14 cellular contexts compared by ENCODE assay signal in the genomic region with DNA sequence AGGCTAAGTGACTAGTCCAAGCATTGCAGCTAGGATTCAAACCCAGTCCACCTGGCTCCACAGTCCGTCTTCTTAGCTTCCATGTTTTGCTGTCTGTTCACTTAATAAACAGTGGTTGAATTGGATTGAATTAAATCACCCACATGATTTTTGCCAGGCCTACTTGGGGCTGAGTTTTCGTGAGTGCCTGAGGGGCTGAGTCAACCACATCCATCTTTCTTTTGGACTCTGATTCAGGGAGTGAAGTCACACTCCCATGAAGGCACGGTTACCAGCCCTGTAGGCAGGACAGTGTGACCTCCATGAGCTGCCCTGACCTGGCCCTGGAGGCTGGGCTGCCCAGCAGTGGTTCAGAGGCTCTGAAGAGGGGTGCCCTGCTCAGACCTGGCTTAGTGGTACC.
DNase-seq lines count a peak whose midpoint lies in the region; TF ChIP-seq lines count a peak whose summit lies in the region.
"Had no signal": no experiment of that assay in that cellular context is flagged by ENCODE, and none has a peak within 500 bp of the region (broad histone marks: within the 10 kb centered on the region; RNA-seq: fewer than 3 reads in every experiment).

No MANE protein-coding gene starts in this region.

- no peaks in the 10 kb centered on the region for H3K36me3 Mint-ChIP-seq in Calu3 (ENCODE audit: insufficient read depth, unreplicated experiment)

- no peak overlapping the region for H2AFZ ChIP-seq in fibroblast of lung (ENCODE audit: low read length)

- H4K20me1 ChIP-seq in fibroblast of lung (ENCODE audit: control insufficient read depth, extremely low read depth, insufficient read depth, low read length) = no peaks in the 10 kb centered on the region

- no peaks in the 10 kb centered on the region for H3K27me3 ChIP-seq in fibroblast of lung (ENCODE audit: control insufficient read depth, insufficient read depth, low read length)
- H3K27me3 ChIP-seq: breast epithelium had no signal

- H3K9me3 Mint-ChIP-seq in Calu3 (ENCODE audit: low read depth, unreplicated experiment) = no peaks in the 10 kb centered on the region
- H3K9me3 Mint-ChIP-seq: stimulated activated naive CD8-positive, alpha-beta T cell treated with anti-CD3 and anti-CD28 coated beads, Interleukin-15, amount 100 ng/mL, for 72 hours had no signal

- H3K4me3 ChIP-seq in fibroblast of lung (replicated peaks in 1 of 4; ENCODE audit: control extremely low read depth in 1 of 4, insufficient read depth in 1 of 4, low read depth in 3 of 4, low read length in 4 of 4) = no peak overlapping the region
- no peak overlapping the region for H3K4me3 ChIP-seq in skeletal muscle cell (ENCODE audit: low read depth, low read length)
- H3K4me3 ChIP-seq: breast epithelium had no signal

- H3K36me3 ChIP-seq in fibroblast of lung (ENCODE audit: control insufficient read depth, insufficient read depth, low read length) = no peaks in the 10 kb centered on the region
- H3K36me3 ChIP-seq: breast epithelium had no signal

- H3K9me3 ChIP-seq in fibroblast of lung (ENCODE audit: control insufficient read depth, insufficient read depth, low read depth, low read length) = no peaks in the 10 kb centered on the region
- H3K9me3 ChIP-seq: breast epithelium had no signal

- no peaks in the 10 kb centered on the region for H3K79me2 ChIP-seq in fibroblast of lung (ENCODE audit: control insufficient read depth, insufficient read depth, low read length)

- no TSS peak for BruUV-seq in Calu3 (replicated peaks; lab: Mats Ljungman, UMichigan)

- H3K4me2 ChIP-seq in fibroblast of lung (ENCODE audit: extremely low read depth, insufficient read depth, low read length) = no peak overlapping the region

- peaks cover 30% of the 10 kb centered on the region for H3K4me1 ChIP-seq in fibroblast of lung (ENCODE audit: control insufficient read depth, extremely low read depth, insufficient read depth, low read length)
- H3K4me1 ChIP-seq: breast epithelium had no signal

- in situ Hi-C loops in GM13976 (cut with MboI; ENCODE audit: low sequenced_read_pairs, unreplicated experiment) = no loop called here

- intact Hi-C loops in Calu3 (cut with micrococcal nuclease; ENCODE audit: unreplicated experiment) = no loop called here

- no peak overlapping the region for H3K4me3 Mint-ChIP-seq in Calu3 (ENCODE audit: low read depth, unreplicated experiment)
- H3K4me3 Mint-ChIP-seq: stimulated activated naive CD8-positive, alpha-beta T cell treated with anti-CD3 and anti-CD28 coated beads, Interleukin-15, amount 100 ng/mL, for 72 hours had no signal

- H3K4me1 Mint-ChIP-seq in Calu3 (ENCODE audit: low read depth, unreplicated experiment) = no peaks in the 10 kb centered on the region
- H3K4me1 Mint-ChIP-seq: stimulated activated naive CD8-positive, alpha-beta T cell treated with anti-CD3 and anti-CD28 coated beads, Interleukin-15, amount 100 ng/mL, for 72 hours had no signal

- H3K27me3 Mint-ChIP-seq in Calu3 (ENCODE audit: unreplicated experiment) = peaks cover 67% of the 10 kb centered on the region

- no peak overlapping the region for H3K27ac Mint-ChIP-seq in Calu3 (ENCODE audit: unreplicated experiment)

- no peak overlapping the region for H3K9ac ChIP-seq in fibroblast of lung (ENCODE audit: insufficient read depth, low read length)

- no peak for TF ChIP-seq CTCF in fibroblast of lung (conservative IDR thresholded peaks at IDR 0.05 in 1 of 2, IDR thresholded peaks at IDR 0.05 in 1 of 2; ENCODE audit: low read depth in 1 of 2, low read length in 2 of 2)
- TF ChIP-seq CTCF in Calu3 (IDR thresholded peaks at IDR 0.05; ENCODE audit: unreplicated experiment) = no peak
- TF ChIP-seq CTCF in GM13976 (IDR thresholded peaks at IDR 0.05; ENCODE audit: borderline replicate concordance, control extremely low read depth, extremely low read depth, insufficient read depth, missing control alignments) = no peak

- DNase-seq in GM03348 (ENCODE audit: low spot score) (peak; percentile 89), RPMI7951 (ENCODE audit: low read depth) (peak; percentile 91), fibroblast of lung (ENCODE audit: low read depth in 2 of 2) (peak; percentile 83 to 88), skeletal muscle cell (ENCODE audit: low read depth) (peak; percentile 46), Kasumi-1 (lab: John Stamatoyannopoulos, UW) (no peak), Calu3 (no peak), GM13976 (ENCODE audit: low spot score) (no peak)
- DNase-seq: activated CD4-positive, alpha-beta T cell treated with anti-CD3 and anti-CD28 coated beads, Interleukin-2, amount 50 U/mL, for 48 hours; NCI-H2227 treated with DMSO at 0.1 percent for 48 hours; stimulated activated CD4-positive, alpha-beta T cell treated with anti-CD3 and anti-CD28 coated beads, Interleukin-4, amount 100 ng/mL, for 24 hours; stimulated activated naive CD8-positive, alpha-beta T cell treated with anti-CD3 and anti-CD28 coated beads, Interleukin-15, amount 100 ng/mL, for 72 hours; T-helper 2 cell had no signal

- CTCF ChIA-PET in Calu3 (lab: Charles Lee) = no interaction called here

- peak overlapping the region; percentile 69 for H3K27ac ChIP-seq in fibroblast of lung (ENCODE audit: insufficient read depth, low read length)
- H3K27ac ChIP-seq: breast epithelium, HL-60 had no signal

Comparison
In these comparisons a context has a peak if more than half of its experiments do, and no peak if none do; other contexts are left out.
1. DNase-seq: peak in GM03348 (single experiment), RPMI7951 (single experiment), fibroblast of lung (2 of 2) and skeletal muscle cell (single experiment); none in Kasumi-1 (0 of 2), Calu3 (single experiment) and GM13976 (single experiment).